ENCODE assay signal across 8 cellular contexts in the genomic region with DNA sequence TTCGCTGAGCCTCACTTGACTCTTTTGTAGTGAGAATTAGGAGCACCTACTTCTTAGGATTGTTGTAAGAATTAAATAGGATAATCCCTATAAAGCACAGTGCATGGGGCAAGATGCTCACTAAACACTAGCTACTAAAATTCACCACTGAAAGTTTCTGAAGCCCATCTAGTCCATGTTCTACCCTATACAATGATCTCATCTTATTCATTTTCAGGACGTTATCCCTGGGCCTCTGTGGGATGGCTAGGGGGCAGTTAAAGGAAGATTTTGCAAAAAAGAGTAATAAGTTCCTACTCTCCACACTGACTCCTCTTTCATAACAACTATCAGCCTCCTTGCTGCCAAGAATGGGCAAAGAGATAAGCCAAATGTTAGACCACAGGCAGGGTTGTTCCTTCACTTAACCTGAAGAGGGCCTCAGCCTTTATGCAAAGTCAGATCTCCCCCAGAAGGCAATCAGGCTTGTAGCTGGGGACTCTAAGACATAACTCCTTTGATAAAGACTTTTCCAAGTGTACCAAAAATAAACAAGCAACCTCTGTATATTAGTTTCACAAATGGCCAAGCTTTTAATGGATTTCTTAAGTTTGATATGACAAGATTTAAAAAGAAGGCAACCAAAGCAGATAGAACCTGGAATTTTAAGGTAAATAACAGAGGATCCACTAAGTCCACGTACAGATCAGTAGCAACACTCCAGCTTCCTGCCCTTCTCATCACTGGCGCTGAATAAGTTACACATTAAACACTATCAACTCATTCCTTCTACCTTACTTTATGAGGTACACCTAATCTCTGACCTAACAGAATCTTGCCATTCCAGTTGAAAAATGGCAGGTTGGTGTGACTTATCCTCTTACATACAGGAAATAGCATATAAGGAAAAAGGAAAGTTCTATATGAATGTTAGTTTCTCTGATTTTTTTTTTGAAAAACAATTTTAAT. TPM values are rescaled to one million over a fixed set of nuclear protein-coding genes. Genes with fewer than 3 reads are reported as not detected.
DNase-seq lines count a peak whose midpoint lies in the region; ATAC-seq, FAIRE-seq and TF ChIP-seq lines count a peak whose summit lies in the region.

No MANE protein-coding gene starts in this region.

- peak; percentile 38 for TF ChIP-seq CTCF in BJ (IDR thresholded peaks at IDR 0.05; ENCODE audit: insufficient read depth, low read depth, low read length)
- peak; percentile 60 for TF ChIP-seq CTCF in astrocyte of the cerebellum (IDR thresholded peaks at IDR 0.05; ENCODE audit: low read depth, low read length, missing control alignments)

- peak; percentile 17 for FAIRE-seq in islet of Langerhans (lab: Jason Lieb, UNC)
- no peak for FAIRE-seq in urothelium cell line (lab: Jason Lieb, UNC)

- H3K4me3 ChIP-seq in BJ (ENCODE audit: low read depth, low read length) (no peak overlapping the region), astrocyte of the cerebellum (ENCODE audit: low read depth, low read length) (no peak overlapping the region)

- CTCF ChIA-PET in BJ (lab: Yijun Ruan, JAX), result interaction anchor here (0.6 to 1.3 kb wide), 5 partner anchors 8 to 16 kb away, joined by 3 to 5 read pairs (median 3); no protein-coding TSS in a partner anchor

- in situ Hi-C loops in astrocyte of the cerebellum (cut with HindIII; ENCODE audit: low sequenced_read_pairs), result no loop called here

- no peak for DNase-seq in BJ (ENCODE audit: low read depth)
- DNase-seq in NCI-H82 (lab: John Stamatoyannopoulos, UW), result peak; percentile 82
- DNase-seq in astrocyte of the cerebellum (ENCODE audit: low read depth), result no peak
- peak; percentile 4 for DNase-seq in urothelium cell line (ENCODE audit: low spot score)
- no peak for DNase-seq in DMS79 treated with DMSO at 0.1 percent for 48 hours (lab: John Stamatoyannopoulos, UW)

- H3K36me3 ChIP-seq in BJ (ENCODE audit: control insufficient read depth, insufficient read depth, low read length), result no peaks in the 10 kb centered on the region

- POLR2A ChIA-PET in BJ (lab: Charles Lee), result no interaction called here

- ATAC-seq in GM18511 (IDR thresholded peaks at IDR 0.05; ENCODE audit: unreplicated experiment) (peak; percentile 77), HG02938 (IDR thresholded peaks at IDR 0.05; ENCODE audit: unreplicated experiment) (peak; percentile 77)

- no peaks in the 10 kb centered on the region for H3K27me3 ChIP-seq in BJ (ENCODE audit: control insufficient read depth, insufficient read depth, low read length)

RNA-seq across cellular contexts. Expression of a gene that starts 44.4 kb away (rescaled TPM):
- polyA plus RNA-seq in BJ (2011; rRNA removed), result 35.8 and 41.7 TPM in 2 replicates
- polyA minus RNA-seq in BJ (2011; rRNA and poly(A)+ RNA removed), result 27.1 and 28.3 TPM in 2 replicates

Comparison
In these comparisons a context has a peak if more than half of its experiments do, and no peak if none do; other contexts are left out.
1. DNase-seq: peak in NCI-H82 (single experiment) and urothelium cell line (single experiment); none in BJ (single experiment), astrocyte of the cerebellum (single experiment) and DMS79 treated with DMSO at 0.1 percent for 48 hours (single experiment).